In genomic region chr6:125899726-125900182, GRCh38 we compare ENCODE assay signal across 1 cellular context.
A peak's percentile ranks its signal among the peaks of the same experiment; 100 is the strongest.
TF ChIP-seq lines count a peak whose summit lies in the region.

No MANE protein-coding gene starts in this region.

TF ChIP-seq in HepG2, 621 proteins besides CTCF, POLR2A, EP300 and RAD21 (continued from another document and continues in another):
- TF ChIP-seq UBTF (CRISPR knock-in tag; IDR thresholded peaks at IDR 0.05) = no peak
- peak; percentile 47; the same call in 1 of the 2 replicates for TF ChIP-seq TSC22D2 (CRISPR knock-in tag; IDR thresholded peaks at IDR 0.05; ENCODE audit: borderline replicate concordance)
- no peak for TF ChIP-seq ZNF10 (CRISPR knock-in tag; IDR thresholded peaks at IDR 0.05; ENCODE audit: borderline replicate concordance, low read depth)
- TF ChIP-seq KLF6 (CRISPR knock-in tag; IDR thresholded peaks at IDR 0.05) = peak; percentile 30; the same call in 1 of the 2 replicates
- TF ChIP-seq ZNF326 (CRISPR knock-in tag; IDR thresholded peaks at IDR 0.05; ENCODE audit: borderline replicate concordance) = no peak
- peak; percentile 18; the same call in 1 of the 2 replicates for TF ChIP-seq KDM4B (CRISPR knock-in tag; IDR thresholded peaks at IDR 0.05)
- TF ChIP-seq STAG1 (CRISPR knock-in tag; IDR thresholded peaks at IDR 0.05) = peak; percentile 8
- TF ChIP-seq ZNF749 (CRISPR knock-in tag; IDR thresholded peaks at IDR 0.05; ENCODE audit: borderline replicate concordance) = no peak
- TF ChIP-seq, protein P1, sequence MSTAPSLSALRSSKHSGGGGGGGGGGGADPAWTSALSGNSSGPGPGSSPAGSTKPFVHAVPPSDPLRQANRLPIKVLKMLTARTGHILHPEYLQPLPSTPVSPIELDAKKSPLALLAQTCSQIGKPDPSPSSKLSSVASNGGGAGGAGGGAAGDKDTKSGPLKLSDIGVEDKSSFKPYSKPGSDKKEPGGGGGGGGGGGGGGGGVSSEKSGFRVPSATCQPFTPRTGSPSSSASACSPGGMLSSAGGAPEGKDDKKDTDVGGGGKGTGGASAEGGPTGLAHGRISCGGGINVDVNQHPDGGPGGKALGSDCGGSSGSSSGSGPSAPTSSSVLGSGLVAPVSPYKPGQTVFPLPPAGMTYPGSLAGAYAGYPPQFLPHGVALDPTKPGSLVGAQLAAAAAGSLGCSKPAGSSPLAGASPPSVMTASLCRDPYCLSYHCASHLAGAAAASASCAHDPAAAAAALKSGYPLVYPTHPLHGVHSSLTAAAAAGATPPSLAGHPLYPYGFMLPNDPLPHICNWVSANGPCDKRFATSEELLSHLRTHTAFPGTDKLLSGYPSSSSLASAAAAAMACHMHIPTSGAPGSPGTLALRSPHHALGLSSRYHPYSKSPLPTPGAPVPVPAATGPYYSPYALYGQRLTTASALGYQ (CRISPR knock-in tag; IDR thresholded peaks at IDR 0.05) = peak; percentile 5; the same call in 1 of the 2 replicates
- TF ChIP-seq REST (IDR thresholded peaks at IDR 0.05; ENCODE audit: borderline replicate concordance in 1 of 2, low read depth in 1 of 2, low read length in 2 of 2) = peak in 1 of 2 experiments; percentile 15; a peak in 1 of 4 replicates
- TF ChIP-seq PHF8 (CRISPR knock-in tag; IDR thresholded peaks at IDR 0.05) = peak; percentile 58
- peak; percentile 48 for TF ChIP-seq SAP130 (CRISPR knock-in tag; IDR thresholded peaks at IDR 0.05; ENCODE audit: low read depth)
- peak; percentile 17; the same call in 1 of the 2 replicates for TF ChIP-seq KDM6A (CRISPR knock-in tag; IDR thresholded peaks at IDR 0.05; ENCODE audit: low read depth)
- peak; percentile 80 for TF ChIP-seq TEAD3 (CRISPR knock-in tag; optimal IDR thresholded peaks at IDR 0.05; ENCODE audit: borderline replicate concordance)
- TF ChIP-seq DNMT3B (CRISPR knock-in tag; conservative IDR thresholded peaks at IDR 0.05) = 0 out of 2 replicates have a peak, but pooled peaks have one; percentile 65
- peak; percentile 34; the same call in 1 of the 2 replicates for TF ChIP-seq SMC3 (IDR thresholded peaks at IDR 0.05; ENCODE audit: low read length)
- TF ChIP-seq ZNF605 (CRISPR knock-in tag; IDR thresholded peaks at IDR 0.05) = peak; percentile 64; the same call in 1 of the 2 replicates
- TF ChIP-seq CBX5 (CRISPR knock-in tag; IDR thresholded peaks at IDR 0.05; ENCODE audit: borderline replicate concordance) = no peak
- TF ChIP-seq, protein P2, sequence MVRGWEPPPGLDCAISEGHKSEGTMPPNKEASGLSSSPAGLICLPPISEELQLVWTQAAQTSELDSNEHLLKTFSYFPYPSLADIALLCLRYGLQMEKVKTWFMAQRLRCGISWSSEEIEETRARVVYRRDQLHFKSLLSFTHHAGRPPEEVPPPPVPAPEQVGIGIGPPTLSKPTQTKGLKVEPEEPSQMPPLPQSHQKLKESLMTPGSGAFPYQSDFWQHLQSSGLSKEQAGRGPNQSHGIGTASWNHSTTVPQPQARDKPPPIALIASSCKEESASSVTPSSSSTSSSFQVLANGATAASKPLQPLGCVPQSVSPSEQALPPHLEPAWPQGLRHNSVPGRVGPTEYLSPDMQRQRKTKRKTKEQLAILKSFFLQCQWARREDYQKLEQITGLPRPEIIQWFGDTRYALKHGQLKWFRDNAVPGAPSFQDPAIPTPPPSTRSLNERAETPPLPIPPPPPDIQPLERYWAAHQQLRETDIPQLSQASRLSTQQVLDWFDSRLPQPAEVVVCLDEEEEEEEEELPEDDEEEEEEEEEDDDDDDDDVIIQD (CRISPR knock-in tag; IDR thresholded peaks at IDR 0.05; ENCODE audit: low read depth) = 0 out of 2 replicates have a peak, but pooled peaks have one; percentile 54
- TF ChIP-seq ZFX (CRISPR knock-in tag; IDR thresholded peaks at IDR 0.05; ENCODE audit: low read depth) = peak; percentile 53; the same call in 1 of the 2 replicates
- TF ChIP-seq ZNF646 (CRISPR knock-in tag; IDR thresholded peaks at IDR 0.05) = no peak
- TF ChIP-seq MTF1 (CRISPR knock-in tag; IDR thresholded peaks at IDR 0.05) = no peak
- TF ChIP-seq CHD4 (IDR thresholded peaks at IDR 0.05; ENCODE audit: borderline replicate concordance, low read length) = no peak
- no peak for TF ChIP-seq HMG20B (CRISPR knock-in tag; conservative IDR thresholded peaks at IDR 0.05)
- no peak for TF ChIP-seq TFAP4 (IDR thresholded peaks at IDR 0.05; ENCODE audit: borderline replicate concordance, low read depth)
- TF ChIP-seq ASH2L (IDR thresholded peaks at IDR 0.05; ENCODE audit: insufficient read length, low read depth, low read length) = peak; percentile 74
- TF ChIP-seq, protein P3, sequence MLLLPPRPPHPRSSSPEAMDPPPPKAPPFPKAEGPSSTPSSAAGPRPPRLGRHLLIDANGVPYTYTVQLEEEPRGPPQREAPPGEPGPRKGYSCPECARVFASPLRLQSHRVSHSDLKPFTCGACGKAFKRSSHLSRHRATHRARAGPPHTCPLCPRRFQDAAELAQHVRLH (CRISPR knock-in tag; IDR thresholded peaks at IDR 0.05; ENCODE audit: borderline replicate concordance, low read depth) = peak; percentile 45; the same call in 1 of the 2 replicates
- TF ChIP-seq YEATS4 (CRISPR knock-in tag; IDR thresholded peaks at IDR 0.05; ENCODE audit: borderline replicate concordance) = peak; percentile 49; the same call in 1 of the 2 replicates
- 0 out of 2 replicates have a peak, but pooled peaks have one; percentile 18 for TF ChIP-seq CREM (IDR thresholded peaks at IDR 0.05)
- TF ChIP-seq CREM (CRISPR knock-in tag; IDR thresholded peaks at IDR 0.05) = no peak
- TF ChIP-seq ZSCAN25 (CRISPR knock-in tag; IDR thresholded peaks at IDR 0.05) = 0 out of 2 replicates have a peak, but pooled peaks have one; percentile 36
- TF ChIP-seq TBP (CRISPR knock-in tag; IDR thresholded peaks at IDR 0.05) = no peak
- TF ChIP-seq ARNT2 (CRISPR knock-in tag; IDR thresholded peaks at IDR 0.05; ENCODE audit: low read depth) = 0 out of 2 replicates have a peak, but pooled peaks have one; percentile 30
- 0 out of 2 replicates have a peak, but pooled peaks have one; percentile 24 for TF ChIP-seq ETV5 (CRISPR knock-in tag; IDR thresholded peaks at IDR 0.05; ENCODE audit: borderline replicate concordance)
- peak; percentile 49 for TF ChIP-seq ARID5B (CRISPR knock-in tag; IDR thresholded peaks at IDR 0.05)
- peak; percentile 76; the same call in 1 of the 2 replicates for TF ChIP-seq PITX1 (CRISPR knock-in tag; IDR thresholded peaks at IDR 0.05)
- TF ChIP-seq ELF3 (CRISPR knock-in tag; IDR thresholded peaks at IDR 0.05) = peak; percentile 27; the same call in 1 of the 2 replicates
